14 cellular contexts compared by ENCODE assay signal in genomic region chr9:122219856-122220672, GRCh38. TPM values are rescaled to one million over a fixed set of nuclear protein-coding genes. Genes with fewer than 3 reads are reported as not detected.
A peak's percentile ranks its signal among the peaks of the same experiment; 100 is the strongest.
DNase-seq lines count a peak whose midpoint lies in the region; ATAC-seq, FAIRE-seq and TF ChIP-seq lines count a peak whose summit lies in the region.
"Had no signal": no experiment of that assay in that cellular context is flagged by ENCODE, and none has a peak within 500 bp of the region (broad histone marks: within the 10 kb centered on the region; RNA-seq: fewer than 3 reads in every experiment).

No MANE protein-coding gene starts in this region.

- H2BK12ac ChIP-seq in H1 (ENCODE audit: low read depth, low read length) = peak overlapping the region; percentile 95

- 0 out of 2 replicates have a peak overlapping the region, but pooled peaks have one; percentile 18 for H2AK5ac ChIP-seq in H1 (ENCODE audit: low read depth, low read length)

- H3K4me3 Mint-ChIP-seq in natural killer cell treated with Interleukin-12 subunit alpha and Interleukin-12 subunit beta and Interleukin-15 and Interleukin-18, amount 100 ng/mL, for 72 hours = no peak overlapping the region
- H3K4me3 Mint-ChIP-seq in natural killer cell (no peak overlapping the region), type B pancreatic cell (peak overlapping the region; percentile 72)
- H3K4me3 Mint-ChIP-seq: HFFc6 had no signal

- H3K9me3 ChIP-seq in H1 (ENCODE audit: insufficient read depth in 2 of 2, low read depth in 1 of 2, low read length in 1 of 2) (no peaks in the 10 kb centered on the region), lower lobe of right lung (no peaks in the 10 kb centered on the region)

- H3K4me1 ChIP-seq in H1 (replicated peaks in 1 of 4; ENCODE audit: control insufficient read depth in 3 of 4, insufficient read depth in 4 of 4, low read length in 3 of 4) (peaks cover 5 to 43% (median 33%) of the 10 kb centered on the region in 4 experiments), lower lobe of right lung (peaks cover 18% of the 10 kb centered on the region)

- H3K27ac Mint-ChIP-seq in natural killer cell treated with Interleukin-12 subunit alpha and Interleukin-12 subunit beta and Interleukin-15 and Interleukin-18, amount 100 ng/mL, for 72 hours = no peak overlapping the region
- H3K27ac Mint-ChIP-seq in natural killer cell = no peak overlapping the region
- H3K27ac Mint-ChIP-seq in type B pancreatic cell = no peak overlapping the region
- H3K27ac Mint-ChIP-seq: HFFc6 had no signal

- H3K4me1 Mint-ChIP-seq in natural killer cell treated with Interleukin-12 subunit alpha and Interleukin-12 subunit beta and Interleukin-15 and Interleukin-18, amount 100 ng/mL, for 72 hours (ENCODE audit: low read depth in 2 of 2) = peaks cover 16 to 17% of the 10 kb centered on the region in 2 donors
- H3K4me1 Mint-ChIP-seq in natural killer cell (peaks cover 18 to 25% of the 10 kb centered on the region in 2 donors), type B pancreatic cell (ENCODE audit: unreplicated experiment) (peaks cover 43% of the 10 kb centered on the region)

- no peak overlapping the region for H3K4ac ChIP-seq in H1 (replicated peaks; ENCODE audit: insufficient read length, low read depth, low read length)

- no peak overlapping the region for H2AFZ ChIP-seq in H1 (ENCODE audit: low read length)

- no peaks in the 10 kb centered on the region; a peak in 1 of 8 replicates for H3K36me3 ChIP-seq in H1 (ENCODE audit: control insufficient read depth in 2 of 4, insufficient read depth in 4 of 4, low read length in 3 of 4)
- no peaks in the 10 kb centered on the region for H3K36me3 ChIP-seq in lower lobe of right lung

- peaks cover 13 to 29% of the 10 kb centered on the region in 2 experiments for H4K20me1 ChIP-seq in H1 (replicated peaks in 1 of 2; ENCODE audit: control insufficient read depth in 1 of 2, insufficient read depth in 2 of 2, low read length in 2 of 2)

- no peak overlapping the region for H2BK120ac ChIP-seq in H1 (replicated peaks; ENCODE audit: low read depth, low read length)

- H3K27me3 ChIP-seq in H1 (replicated peaks in 1 of 4; ENCODE audit: control insufficient read depth in 3 of 4, extremely low read depth in 1 of 4, insufficient read depth in 3 of 4, low read length in 3 of 4) (peaks cover 92 to 100% (median 99%) of the 10 kb centered on the region in 4 experiments), lower lobe of right lung (ENCODE audit: low read depth) (peaks cover 81% of the 10 kb centered on the region)

- TF ChIP-seq POLR2A in H1 (IDR thresholded peaks at IDR 0.05; ENCODE audit: control extremely low read depth in 1 of 2, low read depth in 2 of 2, low read length in 2 of 2) = no peak

- no peak for FAIRE-seq in H1 (lab: Jason Lieb, UNC)

- intact Hi-C loops in natural killer cell (cut with micrococcal nuclease) = no loop called here
- intact Hi-C loops in lower lobe of right lung (cut with DNase I) = no loop called here

- no peak overlapping the region for H3K23ac ChIP-seq in H1 (ENCODE audit: insufficient read length)

- TF ChIP-seq RAD21 in H1 (IDR thresholded peaks at IDR 0.05 in 1 of 2, conservative IDR thresholded peaks at IDR 0.05 in 1 of 2; ENCODE audit: low read depth in 2 of 2, low read length in 2 of 2) = no peak

- H3K9ac ChIP-seq in H1 (replicated peaks in 1 of 4; ENCODE audit: extremely low read depth in 1 of 4, low read depth in 3 of 4, low read length in 3 of 4) = peak overlapping the region in 1 of 4 experiments; percentile 36; a peak in 1 of 7 replicates

- peak overlapping the region; percentile 52; the same call in 1 of the 2 replicates for H2BK5ac ChIP-seq in H1 (ENCODE audit: low read depth, low read length)

- TF ChIP-seq CTCF in natural killer cell (IDR thresholded peaks at IDR 0.05) = no peak
- no peak for TF ChIP-seq CTCF in H1 (IDR thresholded peaks at IDR 0.05; ENCODE audit: control extremely low read depth in 1 of 3, insufficient read depth in 1 of 3, low read depth in 1 of 3, low read length in 3 of 3)
- TF ChIP-seq CTCF in lower lobe of right lung (IDR thresholded peaks at IDR 0.05) = no peak
- no peak for TF ChIP-seq CTCF in type B pancreatic cell (conservative IDR thresholded peaks at IDR 0.05)

- H4K5ac ChIP-seq in H1 (ENCODE audit: insufficient read length, low read depth, low read length) = no peak overlapping the region

- no peaks in the 10 kb centered on the region for H3K9me3 Mint-ChIP-seq in natural killer cell treated with Interleukin-12 subunit alpha and Interleukin-12 subunit beta and Interleukin-15 and Interleukin-18, amount 100 ng/mL, for 72 hours
- H3K9me3 Mint-ChIP-seq in natural killer cell = no peaks in the 10 kb centered on the region
- H3K9me3 Mint-ChIP-seq in type B pancreatic cell = no peaks in the 10 kb centered on the region
- H3K9me3 Mint-ChIP-seq: HFFc6 had no signal

- no peak overlapping the region for H3K56ac ChIP-seq in H1 (replicated peaks; ENCODE audit: insufficient read length, low read depth, low read length)

- no peak for ATAC-seq in natural killer cell treated with Interleukin-12 subunit alpha and Interleukin-12 subunit beta and Interleukin-15 and Interleukin-18, amount 100 ng/mL, for 72 hours
- no peak for ATAC-seq in natural killer cell
- peak in 1 of 2 donors; percentile 13 for ATAC-seq in lower lobe of right lung
- no peak for ATAC-seq in HG03108 (IDR thresholded peaks at IDR 0.05; ENCODE audit: unreplicated experiment)
- no peak for ATAC-seq in GM19328 (IDR thresholded peaks at IDR 0.05; ENCODE audit: unreplicated experiment)

- H3K27me3 Mint-ChIP-seq in natural killer cell treated with Interleukin-12 subunit alpha and Interleukin-12 subunit beta and Interleukin-15 and Interleukin-18, amount 100 ng/mL, for 72 hours = peaks cover 64 to 66% of the 10 kb centered on the region in 2 donors
- H3K27me3 Mint-ChIP-seq in natural killer cell (ENCODE audit: low read depth in 2 of 2) (peaks cover 77 to 84% of the 10 kb centered on the region in 2 donors), type B pancreatic cell (peaks cover 97% of the 10 kb centered on the region)

- peak overlapping the region; percentile 22; the same call in 1 of the 2 replicates for H4K8ac ChIP-seq in H1 (ENCODE audit: extremely low read depth, insufficient read depth, low read length)

- H3K4me2 ChIP-seq in H1 (ENCODE audit: insufficient read depth in 1 of 2, low read depth in 2 of 2, low read length in 2 of 2) = peak overlapping the region; percentile 80 to 87

- H4K91ac ChIP-seq in H1 (replicated peaks; ENCODE audit: insufficient read length, low read length) = peak overlapping the region; percentile 22

- H3K18ac ChIP-seq in H1 (ENCODE audit: extremely low read depth, low read length) = peak overlapping the region; percentile 74

- peak; percentile 41 for DNase-seq in natural killer cell treated with Interleukin-12 subunit alpha and Interleukin-12 subunit beta and Interleukin-15 and Interleukin-18, amount 100 ng/mL, for 72 hours (ENCODE audit: low spot score)
- DNase-seq in natural killer cell (no peak), H1 (ENCODE audit: low read depth in 1 of 2, low spot score in 2 of 2) (peak in 1 of 2 experiments; percentile 69), lower lobe of right lung (no peak), type B pancreatic cell (ENCODE audit: extremely low spot score, unreplicated experiment) (no peak), SHP77 (lab: John Stamatoyannopoulos, UW) (no peak)
- DNase-seq: activated gamma-delta T cell treated with Interleukin-2 at 50 U/mL for 16 hours, HFFc6, NCI-H2171, occipital lobe had no signal

- TF ChIP-seq EP300 in H1 (IDR thresholded peaks at IDR 0.05; ENCODE audit: borderline replicate concordance in 1 of 2, low read depth in 2 of 2, low read length in 2 of 2) = no peak

- H3K4me3 ChIP-seq in H1 (ENCODE audit: extremely low read depth in 1 of 4, insufficient read depth in 2 of 4, low read depth in 3 of 4, low read length in 4 of 4) (peak overlapping the region; percentile 8 to 59 (median 40); a peak in 7 of 8 replicates), lower lobe of right lung (peak overlapping the region; percentile 20)

- POLR2A ChIA-PET in H1 (lab: Charles Lee; ENCODE audit: partially characterized antibody) = interaction anchor here (0.5 kb wide), 1 partner anchor 651 kb away, joined by 3 read pairs; no protein-coding TSS in a partner anchor

- CTCF ChIA-PET in H1 (lab: Charles Lee; ENCODE audit: partially characterized antibody) = interaction anchor here (1.0 to 1.5 kb wide), 2 partner anchors 61 to 75 kb away, joined by 3 to 4 read pairs; partner anchors contain the start of gene NDUFA8

- no peak overlapping the region for H3K14ac ChIP-seq in H1 (ENCODE audit: insufficient read length)

- H3K23me2 ChIP-seq in H1 (ENCODE audit: low read depth, low read length) = peaks cover 25% of the 10 kb centered on the region; the same call in 1 of the 2 replicates

- H3K27ac ChIP-seq in H1 (ENCODE audit: low read depth, low read length) = no peak overlapping the region
- H3K27ac ChIP-seq in lower lobe of right lung = no peak overlapping the region

- no peaks in the 10 kb centered on the region for H3K79me2 ChIP-seq in H1 (ENCODE audit: control insufficient read depth in 1 of 2, insufficient read depth in 2 of 2, low read length in 2 of 2)

- H2BK15ac ChIP-seq in H1 (ENCODE audit: low read length) = peak overlapping the region; percentile 50; the same call in 1 of the 2 replicates

- peak overlapping the region; percentile 89; the same call in 1 of the 2 replicates for H2BK20ac ChIP-seq in H1 (ENCODE audit: low read length)

- no peaks in the 10 kb centered on the region; the same call in 1 of the 2 replicates for H3K79me1 ChIP-seq in H1 (ENCODE audit: low read depth, low read length)

- 4% methylated on average over 57 of the region's 57 CpGs; no CpG with 5 or more reads in 1 of the 2 experiments for WGBS in H1 (ENCODE audit: extremely low coverage in 1 of 2, insufficient coverage in 1 of 2, insufficient read length in 1 of 2, insufficient replicate concordance in 2 of 2, low coverage in 1 of 2, low lambda C conversion rate in 2 of 2, missing lambda C conversion rate in 1 of 2), 2 experiments

- no peaks in the 10 kb centered on the region for H3K36me3 Mint-ChIP-seq in natural killer cell treated with Interleukin-12 subunit alpha and Interleukin-12 subunit beta and Interleukin-15 and Interleukin-18, amount 100 ng/mL, for 72 hours
- no peaks in the 10 kb centered on the region for H3K36me3 Mint-ChIP-seq in natural killer cell
- H3K36me3 Mint-ChIP-seq in type B pancreatic cell = peaks cover 9% of the 10 kb centered on the region

RNA-seq across cellular contexts. Expression of gene LHX6, which starts 8.7 kb away (rescaled TPM):
- total RNA-seq in natural killer cell treated with Interleukin-12 subunit alpha and Interleukin-12 subunit beta and Interleukin-15 and Interleukin-18, amount 100 ng/mL, for 72 hours = not detected
- total RNA-seq in natural killer cell (not detected), lower lobe of right lung (8.1 TPM), type B pancreatic cell (ENCODE audit: low replicate concordance) (0.48 and 10.0 TPM in 2 replicates)
- 1.2 and 1.9 TPM in 2 replicates for total RNA-seq in H1 (2021; fragmentation: NEBNext Ultra II Directional; extraction: Animal tissue kit (Norgen Biotek cat#: 25700))
- 0.92 and 1.0 TPM in 2 replicates for polyA plus RNA-seq in H1 (2011; rRNA removed)
- 0.96 TPM for polyA plus RNA-seq in H1 (2011; cell fraction: cytosol; rRNA removed)
- 1.3 TPM for polyA plus RNA-seq in H1 (2011; cell fraction: nucleus; rRNA removed)
- 0.47 to 1.5 TPM (median 0.91 TPM) in 4 replicates for polyA plus RNA-seq in H1 (2012, experiment 1 of 2)
- 0.52 TPM for polyA plus RNA-seq in H1 (2012, experiment 2 of 2)
- 1.3 TPM for polyA plus RNA-seq in H1 (2013, experiment 1 of 2)
- polyA plus RNA-seq in H1 (2013, experiment 2 of 2) = 1.4 TPM
- polyA minus RNA-seq in H1 (2011; rRNA and poly(A)+ RNA removed) = 0.63 and 0.88 TPM in 2 replicates
- 0.44 TPM for polyA minus RNA-seq in H1 (2011; cell fraction: cytosol; rRNA and poly(A)+ RNA removed)
- polyA minus RNA-seq in H1 (2011; cell fraction: nucleus; rRNA and poly(A)+ RNA removed) = 1.4 TPM
- total RNA-seq: fibroblast of lung, HFFc6 had no signal
- polyA plus RNA-seq: BJ had no signal

RNA-seq across cellular contexts. Expression of gene RBM18, which starts 44.6 kb away (rescaled TPM):
- 10 to 100 TPM; 29.0 to 34.4 TPM for total RNA-seq in natural killer cell treated with Interleukin-12 subunit alpha and Interleukin-12 subunit beta and Interleukin-15 and Interleukin-18, amount 100 ng/mL, for 72 hours
- total RNA-seq in natural killer cell (10 to 100 TPM; 24.9 to 30.9 (median 29.7) TPM), lower lobe of right lung (21.7 TPM), type B pancreatic cell (ENCODE audit: low replicate concordance) (23.3 and 24.2 TPM in 2 replicates)
- total RNA-seq in H1 (2021; fragmentation: NEBNext Ultra II Directional; extraction: Animal tissue kit (Norgen Biotek cat#: 25700)) = 14.3 and 15.0 TPM in 2 replicates
- polyA plus RNA-seq in H1 (2011; rRNA removed) = 2.4 and 5.9 TPM in 2 replicates
- polyA plus RNA-seq in H1 (2011; cell fraction: cytosol; rRNA removed) = 8.2 TPM
- 2.8 TPM for polyA plus RNA-seq in H1 (2011; cell fraction: nucleus; rRNA removed)
- polyA plus RNA-seq in H1 (2012, experiment 1 of 2) = 9.9 to 17.1 TPM (median 12.0 TPM) in 4 replicates
- polyA plus RNA-seq in H1 (2012, experiment 2 of 2) = 1.6 TPM
- polyA plus RNA-seq in H1 (2013, experiment 1 of 2) = 7.6 TPM
- 8.4 TPM for polyA plus RNA-seq in H1 (2013, experiment 2 of 2)
- polyA minus RNA-seq in H1 (2011; rRNA and poly(A)+ RNA removed) = 10.6 and 12.3 TPM in 2 replicates
- polyA minus RNA-seq in H1 (2011; cell fraction: cytosol; rRNA and poly(A)+ RNA removed) = 4.3 TPM
- 4.4 TPM for polyA minus RNA-seq in H1 (2011; cell fraction: nucleus; rRNA and poly(A)+ RNA removed)

RNA-seq across cellular contexts. Expression of gene MRRF, which starts 44.6 kb away (rescaled TPM):
- total RNA-seq in natural killer cell treated with Interleukin-12 subunit alpha and Interleukin-12 subunit beta and Interleukin-15 and Interleukin-18, amount 100 ng/mL, for 72 hours = 10 to 100 TPM; 41.7 to 60.9 TPM
- 10 to 100 TPM; 17.7 to 29.9 (median 21.3) TPM for total RNA-seq in natural killer cell
- 42.2 and 47.8 TPM in 2 replicates for total RNA-seq in H1 (2021; fragmentation: NEBNext Ultra II Directional; extraction: Animal tissue kit (Norgen Biotek cat#: 25700))
- 16.7 and 29.4 TPM in 2 replicates for polyA plus RNA-seq in H1 (2011; rRNA removed)
- polyA plus RNA-seq in H1 (2011; cell fraction: cytosol; rRNA removed) = 34.9 TPM
- 35.9 TPM for polyA plus RNA-seq in H1 (2011; cell fraction: nucleus; rRNA removed)
- polyA plus RNA-seq in H1 (2012, experiment 1 of 2) = 33.0 to 43.0 TPM (median 39.6 TPM) in 4 replicates
- polyA plus RNA-seq in H1 (2012, experiment 2 of 2) = 8.0 TPM
- 41.6 TPM for polyA plus RNA-seq in H1 (2013, experiment 1 of 2)
- polyA plus RNA-seq in H1 (2013, experiment 2 of 2) = 37.7 TPM
- polyA minus RNA-seq in H1 (2011; rRNA and poly(A)+ RNA removed) = 52.5 and 65.8 TPM in 2 replicates
- 20.6 TPM for polyA minus RNA-seq in H1 (2011; cell fraction: cytosol; rRNA and poly(A)+ RNA removed)
- 51.0 TPM for polyA minus RNA-seq in H1 (2011; cell fraction: nucleus; rRNA and poly(A)+ RNA removed)
- 30.2 TPM for total RNA-seq in lower lobe of right lung
- 41.2 and 51.4 TPM in 2 replicates for total RNA-seq in type B pancreatic cell (ENCODE audit: low replicate concordance)
